8 cellular contexts compared by ENCODE assay signal in the genomic region with DNA sequence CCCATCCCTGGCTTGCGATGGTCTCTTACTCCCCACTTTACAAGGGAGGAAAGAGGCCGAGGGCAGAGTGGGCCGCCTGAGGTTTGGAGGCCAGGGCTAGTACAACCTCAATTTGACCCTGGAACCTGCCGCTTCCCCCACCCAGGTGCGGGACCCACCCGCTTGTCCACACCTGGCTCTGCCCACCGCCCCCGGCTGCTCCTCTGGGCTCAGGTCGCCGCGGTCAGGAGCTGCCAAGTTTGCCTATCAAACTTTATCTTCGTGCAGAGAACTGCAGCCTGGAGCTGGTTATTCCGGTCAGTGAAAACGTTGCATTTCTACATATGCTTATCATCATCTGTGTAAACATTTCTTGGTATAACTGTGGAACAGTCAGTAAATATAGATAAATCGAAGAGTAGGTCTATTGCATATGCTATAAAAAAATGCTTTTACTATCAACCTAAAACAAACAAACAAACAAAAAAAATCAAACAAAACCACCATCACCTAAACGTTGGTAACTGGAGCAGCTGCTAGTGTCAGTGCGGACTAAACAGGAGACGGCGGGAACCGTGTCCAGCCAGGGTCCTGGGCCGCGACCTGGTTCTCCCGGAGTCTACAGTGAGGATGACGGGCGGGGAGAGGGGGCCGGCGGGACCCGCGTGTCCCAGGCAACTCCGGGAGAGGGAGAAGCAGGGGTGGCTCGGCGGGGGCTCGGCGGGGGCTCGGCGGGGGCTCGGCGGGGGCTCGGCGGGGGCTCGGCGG. TPM values are rescaled to one million over a fixed set of nuclear protein-coding genes. Genes with fewer than 3 reads are reported as not detected.
A peak's percentile ranks its signal among the peaks of the same experiment; 100 is the strongest.
DNase-seq lines count a peak whose midpoint lies in the region; ATAC-seq and TF ChIP-seq lines count a peak whose summit lies in the region.

No MANE protein-coding gene starts in this region.

- no peak overlapping the region for H2AK5ac ChIP-seq in trophoblast cell (ENCODE audit: low read length)

- H2BK120ac ChIP-seq in trophoblast cell (ENCODE audit: insufficient read depth, low read length, poor library complexity), result no peak overlapping the region

- no peak overlapping the region for H3K23ac ChIP-seq in trophoblast cell (ENCODE audit: low read length)

- intact Hi-C loops in cardiac septum (cut with DNase I), result loop anchor here (2.0 kb wide), 1 partner anchor 57 kb away; no protein-coding TSS in a partner anchor

- H2AFZ ChIP-seq in trophoblast cell (ENCODE audit: insufficient read depth, low read length, poor library complexity), result no peak overlapping the region

- no peak for TF ChIP-seq CTCF in BJ (IDR thresholded peaks at IDR 0.05; ENCODE audit: insufficient read depth, low read depth, low read length)

- peaks cover 13 to 18% of the 10 kb centered on the region in 2 experiments for H3K4me1 ChIP-seq in trophoblast cell (ENCODE audit: control insufficient read depth in 1 of 2, insufficient read depth in 2 of 2, low read length in 2 of 2)

- POLR2A ChIA-PET in BJ (lab: Charles Lee), result no interaction called here
- POLR2A ChIA-PET in activated CD8-positive, alpha-beta T cell treated with anti-CD3 and anti-CD28 coated beads, Interleukin-2, amount 10 ng/mL, durations not matched to agents 7 days and 5 days (lab: Charles Lee), result interaction anchor here (0.9 kb wide), 1 partner anchor 12 kb away, joined by 3 read pairs; no protein-coding TSS in a partner anchor

- no peak overlapping the region for H2BK12ac ChIP-seq in trophoblast cell (ENCODE audit: low read length)

- peak overlapping the region; percentile 88 for H3K27ac Mint-ChIP-seq in activated CD8-positive, alpha-beta T cell treated with anti-CD3 and anti-CD28 coated beads, Interleukin-2, amount 10 ng/mL, durations not matched to agents 7 days and 5 days

- no peak overlapping the region for H3K4ac ChIP-seq in trophoblast cell (ENCODE audit: low read depth, low read length)

- H3K9me3 Mint-ChIP-seq in activated CD8-positive, alpha-beta T cell treated with anti-CD3 and anti-CD28 coated beads, Interleukin-2, amount 10 ng/mL, durations not matched to agents 7 days and 5 days (ENCODE audit: insufficient read depth), result no peaks in the 10 kb centered on the region

- no peak overlapping the region for H3K27ac ChIP-seq in trophoblast cell (ENCODE audit: low read depth, low read length)

- peaks cover 35% of the 10 kb centered on the region for H3K4me1 Mint-ChIP-seq in activated CD8-positive, alpha-beta T cell treated with anti-CD3 and anti-CD28 coated beads, Interleukin-2, amount 10 ng/mL, durations not matched to agents 7 days and 5 days (ENCODE audit: low read depth)

- H4K8ac ChIP-seq in trophoblast cell (ENCODE audit: low read depth, low read length), result no peak overlapping the region

- ATAC-seq in activated CD8-positive, alpha-beta T cell treated with anti-CD3 and anti-CD28 coated beads, Interleukin-2, amount 10 ng/mL, durations not matched to agents 7 days and 5 days, result no peak
- ATAC-seq in HG02678 (IDR thresholded peaks at IDR 0.05; ENCODE audit: unreplicated experiment), result no peak

- no peaks in the 10 kb centered on the region for H3K9me3 ChIP-seq in trophoblast cell (ENCODE audit: insufficient read depth, low read depth, low read length)

- peaks cover 11% of the 10 kb centered on the region for H3K79me1 ChIP-seq in trophoblast cell (ENCODE audit: low read length)

- H3K14ac ChIP-seq in trophoblast cell (ENCODE audit: low read length), result no peak overlapping the region

- no peaks in the 10 kb centered on the region for H3K27me3 Mint-ChIP-seq in activated CD8-positive, alpha-beta T cell treated with anti-CD3 and anti-CD28 coated beads, Interleukin-2, amount 10 ng/mL, durations not matched to agents 7 days and 5 days (ENCODE audit: low read depth)

- H3K4me2 ChIP-seq in trophoblast cell (ENCODE audit: low read length), result peak overlapping the region; percentile 77

- H3K9ac ChIP-seq in trophoblast cell (ENCODE audit: low read length), result no peak overlapping the region

- CTCF ChIA-PET in BJ (lab: Yijun Ruan, JAX), result interaction anchor here (0.9 to 2.0 kb wide), 5 partner anchors 55 to 123 kb away, joined by 3 to 5 read pairs (median 4); no protein-coding TSS in a partner anchor
- CTCF ChIA-PET in activated CD8-positive, alpha-beta T cell treated with anti-CD3 and anti-CD28 coated beads, Interleukin-2, amount 10 ng/mL, durations not matched to agents 7 days and 5 days (lab: Charles Lee), result interaction anchor here (0.9 to 2.0 kb wide), 3 partner anchors 53 to 65 kb away, joined by 3 to 9 read pairs (median 3); no protein-coding TSS in a partner anchor

- H4K91ac ChIP-seq in trophoblast cell (ENCODE audit: low read depth, low read length), result peak overlapping the region; percentile 31

- no CpG with 5 or more reads among the region's 42 CpGs for WGBS in trophoblast cell (ENCODE audit: extremely low coverage, insufficient coverage, insufficient read length)

- no peak overlapping the region for H3K18ac ChIP-seq in trophoblast cell (ENCODE audit: low read length)

- H3K36me3 ChIP-seq in BJ (ENCODE audit: control insufficient read depth, insufficient read depth, low read length) (no peaks in the 10 kb centered on the region), trophoblast cell (ENCODE audit: control insufficient read depth in 1 of 2, insufficient read depth in 2 of 2, low read length in 2 of 2) (no peaks in the 10 kb centered on the region)

- peaks cover 10% of the 10 kb centered on the region for H3K36me3 Mint-ChIP-seq in activated CD8-positive, alpha-beta T cell treated with anti-CD3 and anti-CD28 coated beads, Interleukin-2, amount 10 ng/mL, durations not matched to agents 7 days and 5 days (ENCODE audit: low read depth)

- H3K4me3 Mint-ChIP-seq in activated CD8-positive, alpha-beta T cell treated with anti-CD3 and anti-CD28 coated beads, Interleukin-2, amount 10 ng/mL, durations not matched to agents 7 days and 5 days, result peak overlapping the region; percentile 89

- no peak for DNase-seq in BJ (ENCODE audit: low read depth)
- peak; percentile 25 for DNase-seq in HPDE6-E6E7 (ENCODE audit: extremely low spot score)
- no peak for DNase-seq in activated CD8-positive, alpha-beta T cell treated with anti-CD3 and anti-CD28 coated beads, Interleukin-2, amount 10 ng/mL, durations not matched to agents 7 days and 5 days
- peak; percentile 75 for DNase-seq in cardiac septum (ENCODE audit: low spot score)
- DNase-seq in trophoblast cell, result peak; percentile 33 to 69
- DNase-seq in kidney glomerular epithelial cell (lab: John Stamatoyannopoulos, UW), result no peak
- no peak for DNase-seq in NCI-H1048 (lab: John Stamatoyannopoulos, UW)

- H3K4me3 ChIP-seq in BJ (ENCODE audit: low read depth, low read length), result peak overlapping the region; percentile 84
- peak overlapping the region; percentile 88 for H3K4me3 ChIP-seq in trophoblast cell (ENCODE audit: low read depth, low read length)

- H4K12ac ChIP-seq in trophoblast cell (ENCODE audit: low read depth, low read length), result no peak overlapping the region

- H3K79me2 ChIP-seq in trophoblast cell (ENCODE audit: control insufficient read depth, insufficient read depth, low read length, poor library complexity), result peaks cover 8% of the 10 kb centered on the region

- H2BK5ac ChIP-seq in trophoblast cell (ENCODE audit: low read depth, low read length, poor library complexity), result no peak overlapping the region

- no peaks in the 10 kb centered on the region for H3K27me3 ChIP-seq in BJ (ENCODE audit: control insufficient read depth, insufficient read depth, low read length)
- no peaks in the 10 kb centered on the region for H3K27me3 ChIP-seq in trophoblast cell (ENCODE audit: insufficient read depth, low read length)

RNA-seq across cellular contexts. Expression of a gene that starts 0.9 kb away (rescaled TPM):
- 8.9 and 10.9 TPM in 2 replicates for polyA plus RNA-seq in BJ (2011; rRNA removed)
- 13.5 and 15.4 TPM in 2 replicates for polyA minus RNA-seq in BJ (2011; rRNA and poly(A)+ RNA removed)
- total RNA-seq in activated CD8-positive, alpha-beta T cell treated with anti-CD3 and anti-CD28 coated beads, Interleukin-2, amount 10 ng/mL, durations not matched to agents 7 days and 5 days, result 10 to 100 TPM; 52.9 to 66.2 TPM
- total RNA-seq in cardiac septum, result 13.7 TPM
- 12.9 and 14.2 TPM in 2 replicates for polyA plus RNA-seq in trophoblast cell (2013)

Comparison
In these comparisons a context has a peak if more than half of its experiments do, and no peak if none do; other contexts are left out.
1. DNase-seq: peak in HPDE6-E6E7 (single experiment), cardiac septum (single experiment) and trophoblast cell (2 of 2); none in BJ (single experiment), activated CD8-positive, alpha-beta T cell treated with anti-CD3 and anti-CD28 coated beads, Interleukin-2, amount 10 ng/mL, durations not matched to agents 7 days and 5 days (single experiment), kidney glomerular epithelial cell (single experiment) and NCI-H1048 (single experiment).